10 cellular contexts compared by ENCODE assay signal in the genomic region with DNA sequence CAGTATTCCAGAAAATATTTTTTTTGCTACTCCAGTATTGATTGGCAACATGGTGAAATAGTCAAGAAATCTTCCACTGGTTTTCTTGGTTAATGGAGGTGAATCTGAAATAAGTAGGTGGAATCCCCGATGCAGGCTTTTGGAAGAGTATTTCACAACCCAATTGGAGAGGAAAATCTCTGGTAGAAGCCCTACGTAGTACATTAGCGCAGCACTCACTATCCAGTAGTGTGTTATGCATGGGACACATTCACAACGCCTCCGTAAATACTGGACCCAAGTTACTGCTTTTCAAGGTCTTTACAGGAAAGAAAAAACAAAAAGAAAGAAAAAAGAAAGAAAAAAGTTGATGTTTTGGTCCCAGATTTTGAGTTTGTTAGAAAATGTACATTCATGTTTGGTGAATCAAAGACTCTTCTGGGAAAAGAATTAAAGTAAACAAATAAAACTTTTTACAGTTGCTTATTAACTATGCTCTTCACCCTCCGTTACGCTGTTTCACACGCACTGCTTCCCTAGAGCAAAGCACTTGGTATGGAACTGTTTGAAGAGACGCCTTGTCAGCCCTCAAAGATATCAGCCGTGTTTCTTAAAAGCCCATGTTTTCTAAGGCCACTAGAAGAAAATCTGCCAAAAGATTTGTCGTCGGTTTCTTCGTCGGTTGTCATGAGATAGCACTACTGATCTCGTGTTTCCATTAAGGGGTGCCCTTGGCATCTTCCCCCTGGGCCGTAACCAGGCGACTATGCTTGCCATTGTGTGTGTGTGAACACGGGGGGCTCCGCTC.
DNase-seq lines count a peak whose midpoint lies in the region; ATAC-seq and TF ChIP-seq lines count a peak whose summit lies in the region.
"Had no signal": no experiment of that assay in that cellular context is flagged by ENCODE, and none has a peak within 500 bp of the region (broad histone marks: within the 10 kb centered on the region; RNA-seq: fewer than 3 reads in every experiment).

No MANE protein-coding gene starts in this region.

- no peak for ATAC-seq in activated T-cell treated with anti-CD3 and anti-CD28 coated beads, Interleukin-2, amount 50 U/mL, for 4 hours
- ATAC-seq in left lung, result peak; percentile 57
- ATAC-seq in HG02973 (IDR thresholded peaks at IDR 0.05; ENCODE audit: unreplicated experiment), result no peak

- no peak overlapping the region for H3K27ac ChIP-seq in ascending aorta
- H3K27ac ChIP-seq in left lung, result no peak overlapping the region
- no peak overlapping the region for H3K27ac ChIP-seq in subcutaneous abdominal adipose tissue (ENCODE audit: low read depth, low read length)

- peaks cover 12% of the 10 kb centered on the region for H3K4me1 Mint-ChIP-seq in activated T-cell treated with anti-CD3 and anti-CD28 coated beads, Interleukin-2, amount 50 U/mL, for 4 hours (ENCODE audit: low read depth)

- H3K4me3 Mint-ChIP-seq in activated T-cell treated with anti-CD3 and anti-CD28 coated beads, Interleukin-2, amount 50 U/mL, for 4 hours, result peak overlapping the region; percentile 71

- no peak for DNase-seq in activated T-cell treated with anti-CD3 and anti-CD28 coated beads, Interleukin-2, amount 50 U/mL, for 4 hours
- no peak for DNase-seq in activated T-cell treated with anti-CD3 and anti-CD28 coated beads, Interleukin-2, amount 50 U/mL, for 1 hour
- DNase-seq in ascending aorta (ENCODE audit: low spot score in 2 of 2) (no peak), left lung (no peak), AML-193 (lab: John Stamatoyannopoulos, UW) (no peak), AG20443 (ENCODE audit: low spot score) (no peak)
- DNase-seq: effector CD4-positive, alpha-beta T cell had no signal

- H3K9me3 Mint-ChIP-seq in activated T-cell treated with anti-CD3 and anti-CD28 coated beads, Interleukin-2, amount 50 U/mL, for 4 hours, result no peaks in the 10 kb centered on the region

- H3K27me3 ChIP-seq in ascending aorta, result no peaks in the 10 kb centered on the region
- H3K27me3 ChIP-seq in left lung, result peaks cover 11 to 63% of the 10 kb centered on the region in 2 donors
- H3K27me3 ChIP-seq in subcutaneous abdominal adipose tissue (ENCODE audit: control insufficient read depth in 5 of 5, insufficient read depth in 4 of 5, low read length in 5 of 5), result peaks cover 13 to 22% (median 19%) of the 10 kb centered on the region in 5 donors

- H3K4me1 ChIP-seq in ascending aorta, result peaks cover 0 to 2% of the 10 kb centered on the region in 2 donors
- H3K4me1 ChIP-seq in left lung, result peaks cover 0 to 9% of the 10 kb centered on the region in 2 donors
- H3K4me1 ChIP-seq in subcutaneous abdominal adipose tissue (ENCODE audit: control insufficient read depth in 5 of 5, insufficient read depth in 5 of 5, low read length in 5 of 5), result peaks cover 0 to 12% (median 6%) of the 10 kb centered on the region in 5 donors

- no peak overlapping the region for H3K9ac ChIP-seq in subcutaneous abdominal adipose tissue (ENCODE audit: low read length in 5 of 5)

- intact Hi-C loops in ascending aorta (cut with DNase I) (no loop called here), left lung (cut with DNase I) (no loop called here)

- no peaks in the 10 kb centered on the region for H3K36me3 ChIP-seq in ascending aorta
- no peaks in the 10 kb centered on the region for H3K36me3 ChIP-seq in left lung
- no peaks in the 10 kb centered on the region for H3K36me3 ChIP-seq in subcutaneous abdominal adipose tissue (ENCODE audit: control insufficient read depth in 5 of 5, insufficient read depth in 5 of 5, low read length in 5 of 5)

- TF ChIP-seq CTCF in ascending aorta (IDR thresholded peaks at IDR 0.05) (no peak), left lung (IDR thresholded peaks at IDR 0.05) (no peak)

- no peaks in the 10 kb centered on the region for H3K36me3 Mint-ChIP-seq in activated T-cell treated with anti-CD3 and anti-CD28 coated beads, Interleukin-2, amount 50 U/mL, for 4 hours (ENCODE audit: insufficient read depth)

- H3K27me3 Mint-ChIP-seq in activated T-cell treated with anti-CD3 and anti-CD28 coated beads, Interleukin-2, amount 50 U/mL, for 4 hours (ENCODE audit: low read depth), result peaks cover 45% of the 10 kb centered on the region

- H3K9me3 ChIP-seq in ascending aorta (no peaks in the 10 kb centered on the region), left lung (no peaks in the 10 kb centered on the region), subcutaneous abdominal adipose tissue (ENCODE audit: control insufficient read depth in 5 of 5, low read length in 5 of 5) (no peaks in the 10 kb centered on the region)

- peak overlapping the region; percentile 62 to 63 for H3K4me3 ChIP-seq in ascending aorta
- peak overlapping the region in 1 of 2 donors; percentile 37 for H3K4me3 ChIP-seq in left lung
- H3K4me3 ChIP-seq in subcutaneous abdominal adipose tissue (ENCODE audit: low read depth in 1 of 5, low read length in 5 of 5), result peak overlapping the region in 3 of 5 donors; percentile 51 to 61 (median 51)
- H3K4me3 ChIP-seq: lung had no signal
